Comparison of ENCODE assay signal across 10 cellular contexts in the genomic region with DNA sequence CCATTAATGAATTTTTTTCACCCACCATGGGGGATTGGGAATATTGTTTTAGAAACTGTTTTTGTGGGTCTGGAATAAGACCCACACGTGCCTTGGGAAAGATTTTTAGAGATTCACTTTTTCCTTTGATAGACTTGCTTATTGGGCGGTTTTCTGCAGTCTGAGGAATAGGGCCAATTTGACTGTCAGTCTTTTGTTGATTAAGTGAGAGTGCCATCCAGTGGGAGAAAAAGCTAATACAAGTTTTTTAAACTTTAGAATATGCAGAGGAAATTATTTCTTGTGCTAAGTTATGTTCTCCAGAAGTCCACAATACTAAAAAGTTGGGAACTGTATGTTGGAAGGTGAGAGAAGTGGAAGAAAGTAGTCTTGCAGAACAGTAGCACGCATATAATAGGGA. TPM values are rescaled to one million over a fixed set of nuclear protein-coding genes. Genes with fewer than 3 reads are reported as not detected.
A peak's percentile ranks its signal among the peaks of the same experiment; 100 is the strongest.
DNase-seq lines count a peak whose midpoint lies in the region; ATAC-seq and TF ChIP-seq lines count a peak whose summit lies in the region.
"Had no signal": no experiment of that assay in that cellular context is flagged by ENCODE, and none has a peak within 500 bp of the region (broad histone marks: within the 10 kb centered on the region; RNA-seq: fewer than 3 reads in every experiment).

No MANE protein-coding gene starts in this region.

- H3K36me3 ChIP-seq in PC-3 (ENCODE audit: low read depth, low read length), result no peaks in the 10 kb centered on the region; the same call in 1 of the 2 replicates

- POLR2A ChIA-PET in PC-3 (lab: Charles Lee; ENCODE audit: unreplicated experiment), result no interaction called here

- intact Hi-C loops in PC-3 (cut with micrococcal nuclease), result loop anchor here (1.0 kb wide), 2 partner anchors 46 to 315 kb away; no protein-coding TSS in a partner anchor

- no peaks in the 10 kb centered on the region for H3K9me3 Mint-ChIP-seq in activated T-cell treated with anti-CD3 and anti-CD28 coated beads, Interleukin-2, amount 50 U/mL, for 4 hours
- H3K9me3 Mint-ChIP-seq in activated T-cell treated with anti-CD3 and anti-CD28 coated beads, Interleukin-2, amount 50 U/mL, for 24 hours, result no peaks in the 10 kb centered on the region

- no peaks in the 10 kb centered on the region for H3K4me1 Mint-ChIP-seq in activated T-cell treated with anti-CD3 and anti-CD28 coated beads, Interleukin-2, amount 50 U/mL, for 4 hours (ENCODE audit: low read depth)
- peaks cover 2% of the 10 kb centered on the region for H3K4me1 Mint-ChIP-seq in activated T-cell treated with anti-CD3 and anti-CD28 coated beads, Interleukin-2, amount 50 U/mL, for 24 hours (ENCODE audit: low read depth)

- H2AFZ ChIP-seq in PC-3 (ENCODE audit: low read length), result no peak overlapping the region

- H3K27ac Mint-ChIP-seq in activated T-cell treated with anti-CD3 and anti-CD28 coated beads, Interleukin-2, amount 50 U/mL, for 24 hours, result no peak overlapping the region

- H3K27ac ChIP-seq in 22Rv1, result no peak overlapping the region
- H3K27ac ChIP-seq in PC-3 (ENCODE audit: low read length), result no peak overlapping the region
- H3K27ac ChIP-seq: ascending aorta had no signal

- H4K20me1 ChIP-seq in PC-3 (ENCODE audit: low read length), result no peaks in the 10 kb centered on the region

- H3K4me1 ChIP-seq in PC-3 (ENCODE audit: insufficient read depth, low read length), result no peaks in the 10 kb centered on the region
- H3K4me1 ChIP-seq: ascending aorta had no signal

- peak; percentile 57 for ATAC-seq in PC-3
- no peak for ATAC-seq in activated T-cell treated with anti-CD3 and anti-CD28 coated beads, Interleukin-2, amount 50 U/mL, for 4 hours

- BruUV-seq in PC-3 (replicated peaks; lab: Mats Ljungman, UMichigan), result no TSS peak

- no peaks in the 10 kb centered on the region for H3K27me3 ChIP-seq in PC-3 (ENCODE audit: low read length)
- H3K27me3 ChIP-seq: ascending aorta had no signal

- no peak overlapping the region for H3K4me3 ChIP-seq in PC-3 (ENCODE audit: low read length)
- H3K4me3 ChIP-seq: ascending aorta had no signal

- CTCF ChIA-PET in PC-3 (lab: Charles Lee), result interaction anchor here (0.5 to 1.7 kb wide), 4 partner anchors 35 to 505 kb away, joined by 4 to 8 read pairs (median 4); no protein-coding TSS in a partner anchor

- H3K4me3 Mint-ChIP-seq in activated T-cell treated with anti-CD3 and anti-CD28 coated beads, Interleukin-2, amount 50 U/mL, for 4 hours, result no peak overlapping the region
- no peak overlapping the region for H3K4me3 Mint-ChIP-seq in activated T-cell treated with anti-CD3 and anti-CD28 coated beads, Interleukin-2, amount 50 U/mL, for 24 hours

- no peaks in the 10 kb centered on the region for H3F3A ChIP-seq in PC-3 (ENCODE audit: low read length, unreplicated experiment)

- peaks cover 13% of the 10 kb centered on the region for H3K36me3 Mint-ChIP-seq in activated T-cell treated with anti-CD3 and anti-CD28 coated beads, Interleukin-2, amount 50 U/mL, for 4 hours (ENCODE audit: insufficient read depth)
- peaks cover 59% of the 10 kb centered on the region for H3K36me3 Mint-ChIP-seq in activated T-cell treated with anti-CD3 and anti-CD28 coated beads, Interleukin-2, amount 50 U/mL, for 24 hours (ENCODE audit: low read depth)

- H3K4me2 ChIP-seq in PC-3 (ENCODE audit: low read length), result no peak overlapping the region

- H3K27me3 Mint-ChIP-seq in activated T-cell treated with anti-CD3 and anti-CD28 coated beads, Interleukin-2, amount 50 U/mL, for 4 hours (ENCODE audit: low read depth), result no peaks in the 10 kb centered on the region
- no peaks in the 10 kb centered on the region for H3K27me3 Mint-ChIP-seq in activated T-cell treated with anti-CD3 and anti-CD28 coated beads, Interleukin-2, amount 50 U/mL, for 24 hours

- no peak overlapping the region for H3K9ac ChIP-seq in PC-3 (ENCODE audit: low read length)

- H3K79me2 ChIP-seq in PC-3 (ENCODE audit: low read length), result no peaks in the 10 kb centered on the region

- no peaks in the 10 kb centered on the region for H3K9me3 ChIP-seq in PC-3 (ENCODE audit: low read length)
- H3K9me3 ChIP-seq: ascending aorta had no signal

- H3K9me2 ChIP-seq in PC-3 (replicated peaks; ENCODE audit: low read length), result no peaks in the 10 kb centered on the region

- DNase-seq in PC-3, result peak; percentile 41
- DNase-seq in fibroblast of peridontal ligament (ENCODE audit: extremely low read depth), result peak; percentile 63
- no peak for DNase-seq in T-helper 9 cell
- DNase-seq in activated T-cell treated with anti-CD3 and anti-CD28 coated beads, Interleukin-2, amount 50 U/mL, for 4 hours, result no peak
- DNase-seq in activated T-cell treated with anti-CD3 and anti-CD28 coated beads, Interleukin-2, amount 50 U/mL, for 24 hours, result no peak
- DNase-seq in stimulated activated naive CD4-positive, alpha-beta T cell treated with Interleukin-2 at 50 U/mL for 16 hours (lab: John Stamatoyannopoulos, UW), result no peak
- DNase-seq: NCI-H2171 treated with DMSO at 0.1 percent for 48 hours had no signal

- TF ChIP-seq CTCF in 22Rv1 (IDR thresholded peaks at IDR 0.05) (peak; percentile 63), GM12873 (IDR thresholded peaks at IDR 0.05; ENCODE audit: insufficient read depth, low read depth, low read length, missing control alignments) (peak; percentile 44), PC-3 (conservative IDR thresholded peaks at IDR 0.05; ENCODE audit: low read depth, low read length) (peak; percentile 58)

RNA-seq across cellular contexts. Expression of gene PRMT3, which starts 56.1 kb away (rescaled TPM):
- 43.7 and 50.3 TPM in 2 replicates for total RNA-seq in PC-3 (2014; rRNA removed)
- 10 to 100 TPM; 55.5 to 60.2 (median 57.1) TPM for total RNA-seq in activated T-cell treated with anti-CD3 and anti-CD28 coated beads, Interleukin-2, amount 50 U/mL, for 4 hours

Comparison
In these comparisons a context has a peak if more than half of its experiments do, and no peak if none do; other contexts are left out.
1. DNase-seq: peak in PC-3 (single experiment) and fibroblast of peridontal ligament (single experiment); none in T-helper 9 cell (single experiment), activated T-cell treated with anti-CD3 and anti-CD28 coated beads, Interleukin-2, amount 50 U/mL, for 4 hours (single experiment), activated T-cell treated with anti-CD3 and anti-CD28 coated beads, Interleukin-2, amount 50 U/mL, for 24 hours (single experiment) and stimulated activated naive CD4-positive, alpha-beta T cell treated with Interleukin-2 at 50 U/mL for 16 hours (single experiment).
2. Peak in every context shown above with its lines, with median percentiles within 50 percentile points of each other: CTCF ChIP-seq.